In the genomic region with DNA sequence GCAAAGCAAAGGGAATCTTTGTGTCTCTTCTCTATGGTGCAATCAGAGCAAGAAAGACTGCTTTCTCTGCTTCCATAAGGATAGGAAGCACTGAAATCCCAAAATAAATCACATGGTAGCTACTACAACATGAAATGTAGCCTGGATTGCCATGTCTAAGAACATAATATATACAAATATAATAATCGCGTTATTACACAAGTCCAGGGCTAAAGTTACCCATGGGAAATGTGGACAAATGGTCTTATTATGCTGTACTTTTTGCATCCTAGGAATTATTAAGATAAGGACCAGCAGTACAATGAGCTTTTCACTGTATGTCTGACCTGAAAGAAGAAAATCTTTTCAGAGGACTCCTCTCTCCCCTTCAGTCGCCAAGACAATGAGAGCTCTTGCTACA, we compare ENCODE assay signal across 29 cellular contexts.
"Had no signal": no experiment of that assay in that cellular context is flagged by ENCODE, and none has a peak within 500 bp of the region (broad histone marks: within the 10 kb centered on the region; RNA-seq: fewer than 3 reads in every experiment).

No MANE protein-coding gene starts in this region.

- DNase-seq: activated B cell treated with CpG ODN at 0.5 μM for 24 hours; activated CD4-positive, alpha-beta memory T cell treated with anti-CD3 and anti-CD28 coated beads for 36 hours; activated CD4-positive, alpha-beta T cell treated with anti-CD3 and anti-CD28 coated beads for 4 hours; activated CD4-positive, alpha-beta T cell treated with anti-CD3 and anti-CD28 coated beads, Interleukin-2, amount 10 ng/mL, durations not matched to agents 24 days and 14 days; activated CD4-positive, alpha-beta T cell treated with anti-CD3 and anti-CD28 coated beads, Interleukin-2, amount 50 U/mL, for 1 hour; activated CD4-positive, alpha-beta T cell treated with anti-CD3 and anti-CD28 coated beads, Interleukin-2, amount 50 U/mL, for 4 hours; activated CD4-positive, CD25-positive, alpha-beta regulatory T cell treated with anti-CD3 and anti-CD28 coated beads, Interleukin-2, amount 50 U/mL, for 72 hours; activated CD8-positive, alpha-beta memory T cell treated with anti-CD3 and anti-CD28 coated beads, Interleukin-2, amount 50 U/mL, for 4 hours; activated CD8-positive, alpha-beta T cell treated with anti-CD3 and anti-CD28 coated beads for 36 hours; activated effector memory CD4-positive, alpha-beta T cell treated with anti-CD3 and anti-CD28 coated beads, Interleukin-2, amount 50 U/mL, for 16 hours; activated gamma-delta T cell treated with Interleukin-2 at 50 U/mL for 16 hours; activated naive CD4-positive, alpha-beta T cell; activated naive CD4-positive, alpha-beta T cell treated with anti-CD3 and anti-CD28 coated beads for 36 hours; activated naive CD4-positive, alpha-beta T cell treated with anti-CD3 and anti-CD28 coated beads, Interleukin-2, amount 50 U/mL, for 16 hours; activated naive CD8-positive, alpha-beta T cell treated with anti-CD3 and anti-CD28 coated beads for 36 hours; activated T-cell treated with anti-CD3 and anti-CD28 coated beads for 4 hours; activated T-cell treated with anti-CD3 and anti-CD28 coated beads, Interleukin-2, amount 50 U/mL, for 1 hour; activated T-cell treated with anti-CD3 and anti-CD28 coated beads, Interleukin-2, amount 50 U/mL, for 4 hours; activated T-cell treated with anti-CD3 and anti-CD28 coated beads, Interleukin-2, amount 50 U/mL, for 72 hours; adrenal gland; amniotic stem cell; aorta; body of pancreas; brain microvascular endothelial cell; central memory CD4-positive, alpha-beta T cell; T-helper 2 cell; T-helper 9 cell had no signal

- ATAC-seq: activated CD8-positive, alpha-beta T cell treated with anti-CD3 and anti-CD28 coated beads for 36 hours; activated naive CD4-positive, alpha-beta T cell treated with anti-CD3 and anti-CD28 coated beads, Interleukin-2, amount 50 U/mL, for 72 hours; activated T-cell treated with anti-CD3 and anti-CD28 coated beads, Interleukin-2, amount 50 U/mL, for 4 hours; activated T-cell treated with anti-CD3 and anti-CD28 coated beads, Interleukin-2, amount 50 U/mL, for 72 hours; activated T-helper 17 cell treated with anti-CD3 and anti-CD28 coated beads, Interleukin-2, amount 50 U/mL, for 72 hours; body of pancreas had no signal
